Comparison of ENCODE assay signal across 11 cellular contexts in genomic region chr1:236345728-236346127, GRCh38. TPM values are rescaled to one million over a fixed set of nuclear protein-coding genes. Genes with fewer than 3 reads are reported as not detected.
DNase-seq lines count a peak whose midpoint lies in the region; ATAC-seq and TF ChIP-seq lines count a peak whose summit lies in the region.
"Had no signal": no experiment of that assay in that cellular context is flagged by ENCODE, and none has a peak within 500 bp of the region (broad histone marks: within the 10 kb centered on the region; RNA-seq: fewer than 3 reads in every experiment).

No MANE protein-coding gene starts in this region.

- no peaks in the 10 kb centered on the region for H3K36me3 ChIP-seq in OCI-LY3 (replicated peaks; ENCODE audit: low read depth, low read length)
- no peaks in the 10 kb centered on the region for H3K36me3 ChIP-seq in upper lobe of left lung
- H3K36me3 ChIP-seq: BLaER1 treated with 17β-estradiol and CSF1 and Interleukin-3, amounts not matched to agents 10 nM and 100 nM had no signal

- WGBS in upper lobe of left lung, 2 donors, result 21 to 23% methylated on average over 1 of the region's 1 CpG
- 17% methylated on average over 1 of the region's 1 CpG for WGBS in right cardiac atrium

- TF ChIP-seq CTCF in OCI-LY3 (IDR thresholded peaks at IDR 0.05; ENCODE audit: low read depth, low read length) (peak; percentile 40), upper lobe of left lung (IDR thresholded peaks at IDR 0.05) (no peak)

- intact Hi-C loops in right cardiac atrium (cut with DNase I), result no loop called here
- intact Hi-C loops in sciatic nerve (cut with DNase I), result no loop called here

- H3K4me1 ChIP-seq in OCI-LY3 (ENCODE audit: low read length) (no peaks in the 10 kb centered on the region), upper lobe of left lung (no peaks in the 10 kb centered on the region), right cardiac atrium (ENCODE audit: control insufficient read depth, insufficient read depth, low read length) (no peaks in the 10 kb centered on the region)

- no peak overlapping the region for H3K4me3 ChIP-seq in OCI-LY3 (ENCODE audit: low read length)
- H3K4me3 ChIP-seq in upper lobe of left lung, result no peak overlapping the region
- no peak overlapping the region for H3K4me3 ChIP-seq in right cardiac atrium (ENCODE audit: low read length)
- H3K4me3 ChIP-seq: BLaER1 treated with 17β-estradiol and CSF1 and Interleukin-3, amounts not matched to agents 10 nM and 100 nM had no signal

- peaks cover 6% of the 10 kb centered on the region for H3K27me3 ChIP-seq in OCI-LY3 (ENCODE audit: low read depth, low read length)
- H3K27me3 ChIP-seq in upper lobe of left lung, result no peaks in the 10 kb centered on the region
- no peaks in the 10 kb centered on the region for H3K27me3 ChIP-seq in right cardiac atrium (ENCODE audit: control insufficient read depth, insufficient read depth)
- H3K27me3 ChIP-seq: BLaER1 treated with 17β-estradiol and CSF1 and Interleukin-3, amounts not matched to agents 10 nM and 100 nM had no signal

- ATAC-seq in upper lobe of left lung (ENCODE audit: low FRiP score in 2 of 2), result no peak
- ATAC-seq in right cardiac atrium, result no peak
- ATAC-seq in GM21447 (IDR thresholded peaks at IDR 0.05; ENCODE audit: unreplicated experiment), result no peak
- no peak for ATAC-seq in sciatic nerve
- ATAC-seq: naive thymus-derived CD4-positive, alpha-beta T cell had no signal

- H3K9ac ChIP-seq in OCI-LY3 (ENCODE audit: low read length), result no peak overlapping the region
- H3K9ac ChIP-seq: BLaER1 treated with 17β-estradiol and CSF1 and Interleukin-3, amounts not matched to agents 10 nM and 100 nM had no signal

- no peaks in the 10 kb centered on the region for H4K20me1 ChIP-seq in OCI-LY3 (ENCODE audit: insufficient read depth, low read length)
- H4K20me1 ChIP-seq: BLaER1 treated with 17β-estradiol and CSF1 and Interleukin-3, amounts not matched to agents 10 nM and 100 nM had no signal

- no peaks in the 10 kb centered on the region for H3K79me2 ChIP-seq in OCI-LY3 (ENCODE audit: low read length)

- TF ChIP-seq POLR2A in erythroblast (IDR thresholded peaks at IDR 0.05; ENCODE audit: low read length) (no peak), upper lobe of left lung (IDR thresholded peaks at IDR 0.05) (no peak)

- no peak overlapping the region for H3K4me2 ChIP-seq in OCI-LY3 (ENCODE audit: low read length)
- H3K4me2 ChIP-seq: BLaER1 treated with 17β-estradiol and CSF1 and Interleukin-3, amounts not matched to agents 10 nM and 100 nM had no signal

- no peak for TF ChIP-seq EP300 in upper lobe of left lung (IDR thresholded peaks at IDR 0.05)

- peak; percentile 6 for DNase-seq in stimulated activated CD4-positive, alpha-beta T cell treated with anti-CD3 and anti-CD28 coated beads, Interleukin-15, amount 100 ng/mL, for 24 hours
- no peak for DNase-seq in stimulated activated CD4-positive, alpha-beta T cell treated with anti-CD3 and anti-CD28 coated beads, Interleukin-2, amount 100 ng/mL, for 48 hours
- DNase-seq in erythroblast (lab: John Stamatoyannopoulos, UW), result peak; percentile 6 to 25
- DNase-seq in upper lobe of left lung, result no peak
- no peak for DNase-seq in right cardiac atrium
- no peak for DNase-seq in sciatic nerve (ENCODE audit: low spot score)
- DNase-seq: stimulated activated CD4-positive, alpha-beta T cell treated with anti-CD3 and anti-CD28 coated beads, Interleukin-4, amount 100 ng/mL, for 1 hour had no signal

- H2AFZ ChIP-seq in OCI-LY3 (ENCODE audit: low read depth, low read length), result no peak overlapping the region

- H3K27ac ChIP-seq in OCI-LY3 (ENCODE audit: low read length) (no peak overlapping the region), upper lobe of left lung (no peak overlapping the region), right cardiac atrium (ENCODE audit: low read length) (no peak overlapping the region)
- H3K27ac ChIP-seq: BLaER1 treated with 17β-estradiol and CSF1 and Interleukin-3, amounts not matched to agents 10 nM and 100 nM had no signal

- no peaks in the 10 kb centered on the region for H3K9me3 ChIP-seq in OCI-LY3 (ENCODE audit: insufficient read depth, low read length)
- H3K9me3 ChIP-seq in upper lobe of left lung, result no peaks in the 10 kb centered on the region
- no peaks in the 10 kb centered on the region for H3K9me3 ChIP-seq in right cardiac atrium (ENCODE audit: control insufficient read depth, low read length)

RNA-seq across cellular contexts. Expression of gene EDARADD, which starts 48.4 kb away (rescaled TPM):
- total RNA-seq in upper lobe of left lung (1 to 10 TPM in 1 of 6 donors, under 1 TPM in 4, not detected in 1; 0.11 to 2.6 (median 0.57) TPM), right cardiac atrium (under 1 TPM; 0.18 to 0.40 (median 0.31) TPM), sciatic nerve (2.2 TPM)
- 0.11 TPM for polyA plus RNA-seq in right cardiac atrium
- polyA plus RNA-seq: naive thymus-derived CD4-positive, alpha-beta T cell had no signal

Comparison
In these comparisons a context has a peak if more than half of its experiments do, and no peak if none do; other contexts are left out.
1. DNase-seq: peak in stimulated activated CD4-positive, alpha-beta T cell treated with anti-CD3 and anti-CD28 coated beads, Interleukin-15, amount 100 ng/mL, for 24 hours (single experiment) and erythroblast (2 of 2); none in stimulated activated CD4-positive, alpha-beta T cell treated with anti-CD3 and anti-CD28 coated beads, Interleukin-2, amount 100 ng/mL, for 48 hours (0 of 2), upper lobe of left lung (0 of 2), right cardiac atrium (0 of 3) and sciatic nerve (single experiment).